Comparison of ENCODE assay signal across 2 cellular contexts in the genomic region with DNA sequence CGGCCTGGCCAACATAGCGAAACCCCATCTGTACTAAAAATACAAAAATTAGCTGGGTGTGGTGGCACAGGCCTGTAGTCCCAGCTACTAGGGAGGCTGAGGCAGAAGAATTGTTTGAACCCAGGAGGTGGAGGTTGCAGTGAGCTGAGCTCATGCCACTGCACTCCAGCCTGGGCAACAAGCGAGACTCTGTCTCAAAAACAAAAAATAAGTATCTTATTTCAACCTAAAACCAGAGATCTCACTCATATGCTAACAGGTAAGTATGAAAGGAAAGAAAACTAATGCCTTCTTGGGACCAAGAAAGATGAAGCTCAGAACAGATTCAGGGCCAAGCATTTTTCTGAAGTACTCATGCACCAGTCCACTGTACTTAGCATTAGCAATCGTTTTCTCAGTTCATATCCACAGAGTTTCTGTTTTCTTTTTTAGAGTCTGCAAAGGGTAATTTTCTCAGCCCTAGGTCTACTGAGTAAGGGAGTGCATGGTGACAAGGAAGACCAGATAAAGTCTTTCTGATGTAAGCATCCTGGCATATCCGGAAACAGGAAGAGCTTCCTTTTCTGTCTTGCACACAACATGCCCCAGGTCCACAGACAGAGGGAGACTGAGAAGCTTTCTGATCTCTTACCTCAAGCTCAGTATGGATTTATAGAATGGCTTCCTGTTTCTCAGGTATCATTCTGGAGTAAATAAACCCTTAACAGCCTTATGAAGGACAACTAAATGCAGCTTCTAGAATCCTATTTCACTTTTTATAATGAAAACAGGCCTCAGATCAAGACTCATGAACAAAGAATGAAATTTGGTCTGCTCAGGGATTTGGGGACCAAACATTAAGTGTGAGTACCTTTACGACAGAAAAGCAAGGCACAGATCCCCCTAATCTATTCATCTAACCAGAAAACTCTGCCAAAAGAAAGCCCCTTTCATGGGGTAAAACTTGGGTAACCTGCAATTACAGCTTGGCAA.
TF ChIP-seq lines count a peak whose summit lies in the region.

No MANE protein-coding gene starts in this region.

TF ChIP-seq in SK-N-SH, 30 proteins besides CTCF, POLR2A, EP300 and RAD21 (continued from another document):
- TF ChIP-seq, protein P1, sequence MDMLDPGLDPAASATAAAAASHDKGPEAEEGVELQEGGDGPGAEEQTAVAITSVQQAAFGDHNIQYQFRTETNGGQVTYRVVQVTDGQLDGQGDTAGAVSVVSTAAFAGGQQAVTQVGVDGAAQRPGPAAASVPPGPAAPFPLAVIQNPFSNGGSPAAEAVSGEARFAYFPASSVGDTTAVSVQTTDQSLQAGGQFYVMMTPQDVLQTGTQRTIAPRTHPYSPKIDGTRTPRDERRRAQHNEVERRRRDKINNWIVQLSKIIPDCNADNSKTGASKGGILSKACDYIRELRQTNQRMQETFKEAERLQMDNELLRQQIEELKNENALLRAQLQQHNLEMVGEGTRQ (IDR thresholded peaks at IDR 0.05; ENCODE audit: borderline replicate concordance, low read depth, low read length): no peak
- no peak for TF ChIP-seq MEF2A (IDR thresholded peaks at IDR 0.05; ENCODE audit: borderline replicate concordance, low read depth)
- TF ChIP-seq FOXJ3 (CRISPR knock-in tag; IDR thresholded peaks at IDR 0.05): no peak
- TF ChIP-seq GATA2 (CRISPR knock-in tag; IDR thresholded peaks at IDR 0.05): no peak
- TF ChIP-seq EZH2phosphoT487 (IDR thresholded peaks at IDR 0.05; ENCODE audit: borderline replicate concordance, low read depth): no peak
- TF ChIP-seq ELF1 (IDR thresholded peaks at IDR 0.05): no peak

TF ChIP-seq in SK-N-SH treated with all-trans-retinoic acid at 6 μM for 48 hours, 23 proteins besides CTCF, POLR2A, EP300 and RAD21 (continued from another document):
- TF ChIP-seq, protein P2, sequence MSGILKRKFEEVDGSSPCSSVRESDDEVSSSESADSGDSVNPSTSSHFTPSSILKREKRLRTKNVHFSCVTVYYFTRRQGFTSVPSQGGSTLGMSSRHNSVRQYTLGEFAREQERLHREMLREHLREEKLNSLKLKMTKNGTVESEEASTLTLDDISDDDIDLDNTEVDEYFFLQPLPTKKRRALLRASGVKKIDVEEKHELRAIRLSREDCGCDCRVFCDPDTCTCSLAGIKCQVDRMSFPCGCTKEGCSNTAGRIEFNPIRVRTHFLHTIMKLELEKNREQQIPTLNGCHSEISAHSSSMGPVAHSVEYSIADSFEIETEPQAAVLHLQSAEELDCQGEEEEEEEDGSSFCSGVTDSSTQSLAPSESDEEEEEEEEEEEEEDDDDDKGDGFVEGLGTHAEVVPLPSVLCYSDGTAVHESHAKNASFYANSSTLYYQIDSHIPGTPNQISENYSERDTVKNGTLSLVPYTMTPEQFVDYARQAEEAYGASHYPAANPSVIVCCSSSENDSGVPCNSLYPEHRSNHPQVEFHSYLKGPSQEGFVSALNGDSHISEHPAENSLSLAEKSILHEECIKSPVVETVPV (CRISPR knock-in tag; IDR thresholded peaks at IDR 0.05): no peak
- no peak for TF ChIP-seq ZNF70 (CRISPR knock-in tag; IDR thresholded peaks at IDR 0.05)
